1 cellular context compared by ENCODE assay signal in the genomic region with DNA sequence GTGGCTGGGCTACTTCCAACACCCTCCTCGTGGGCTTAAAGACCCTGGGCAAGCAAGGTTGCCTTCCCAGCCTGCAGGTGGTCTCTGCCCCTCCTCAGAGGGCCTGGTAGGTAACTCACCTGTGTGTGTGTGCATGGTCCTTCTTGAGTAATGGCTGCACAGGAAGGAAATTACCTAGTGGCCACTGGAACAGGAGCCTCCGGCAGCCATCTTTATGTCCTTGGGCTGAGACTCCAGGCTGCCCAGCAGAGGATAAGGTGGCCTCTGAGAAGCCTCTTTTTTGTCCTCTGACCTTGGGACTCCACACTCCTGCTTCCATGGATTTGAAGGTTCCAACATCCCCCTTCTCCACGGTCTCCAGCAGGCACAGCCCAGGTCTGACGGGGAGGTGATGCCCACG.
TF ChIP-seq lines count a peak whose summit lies in the region.

No MANE protein-coding gene starts in this region.

TF ChIP-seq in K562, 482 proteins besides CTCF, POLR2A, EP300 and RAD21:
- no peak for TF ChIP-seq FOXJ2 (tag; IDR thresholded peaks at IDR 0.05)
- TF ChIP-seq, protein P1, sequence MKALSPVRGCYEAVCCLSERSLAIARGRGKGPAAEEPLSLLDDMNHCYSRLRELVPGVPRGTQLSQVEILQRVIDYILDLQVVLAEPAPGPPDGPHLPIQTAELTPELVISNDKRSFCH (CRISPR knock-in tag; IDR thresholded peaks at IDR 0.05) = no peak
- TF ChIP-seq, protein P1 (tag; IDR thresholded peaks at IDR 0.05) = peak; percentile 48; the same call in 1 of the 2 replicates
- no peak for TF ChIP-seq ZNF778 (CRISPR knock-in tag; IDR thresholded peaks at IDR 0.05)
- TF ChIP-seq NRF1 (conservative IDR thresholded peaks at IDR 0.05 in 1 of 2, IDR thresholded peaks at IDR 0.05 in 1 of 2) = 0 out of 4 replicates have a peak, but pooled peaks of 1 of the 2 experiments have one; percentile 28
- peak in 2 of 3 experiments; percentile 13 to 73 for TF ChIP-seq YY1 (IDR thresholded peaks at IDR 0.05; ENCODE audit: borderline replicate concordance in 1 of 3, control insufficient read depth in 1 of 3, extremely low read depth in 1 of 3, insufficient read depth in 3 of 3, insufficient read length in 1 of 3, insufficient replicate concordance in 2 of 3, low read depth in 1 of 3, low read length in 2 of 3)
- TF ChIP-seq LEF1 (IDR thresholded peaks at IDR 0.05) = no peak
- TF ChIP-seq, protein P2, sequence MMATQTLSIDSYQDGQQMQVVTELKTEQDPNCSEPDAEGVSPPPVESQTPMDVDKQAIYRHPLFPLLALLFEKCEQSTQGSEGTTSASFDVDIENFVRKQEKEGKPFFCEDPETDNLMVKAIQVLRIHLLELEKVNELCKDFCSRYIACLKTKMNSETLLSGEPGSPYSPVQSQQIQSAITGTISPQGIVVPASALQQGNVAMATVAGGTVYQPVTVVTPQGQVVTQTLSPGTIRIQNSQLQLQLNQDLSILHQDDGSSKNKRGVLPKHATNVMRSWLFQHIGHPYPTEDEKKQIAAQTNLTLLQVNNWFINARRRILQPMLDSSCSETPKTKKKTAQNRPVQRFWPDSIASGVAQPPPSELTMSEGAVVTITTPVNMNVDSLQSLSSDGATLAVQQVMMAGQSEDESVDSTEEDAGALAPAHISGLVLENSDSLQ (IDR thresholded peaks at IDR 0.05) = no peak
- TF ChIP-seq BRD9 (IDR thresholded peaks at IDR 0.05; ENCODE audit: low read depth, partially characterized antibody) = no peak
- 0 out of 2 replicates have a peak, but pooled peaks have one; percentile 2 for TF ChIP-seq NR2C2 (CRISPR knock-in tag; IDR thresholded peaks at IDR 0.05)
- no peak for TF ChIP-seq NR2C2 (tag; IDR thresholded peaks at IDR 0.05)
- no peak for TF ChIP-seq FOXP1 (CRISPR knock-in tag; IDR thresholded peaks at IDR 0.05)
